Comparison of ENCODE assay signal across 25 cellular contexts in genomic region chr11:37502202-37502601, GRCh38.
DNase-seq lines count a peak whose midpoint lies in the region; ATAC-seq, FAIRE-seq and TF ChIP-seq lines count a peak whose summit lies in the region.
"Had no signal": no experiment of that assay in that cellular context is flagged by ENCODE, and none has a peak within 500 bp of the region (broad histone marks: within the 10 kb centered on the region; RNA-seq: fewer than 3 reads in every experiment).

No MANE protein-coding gene starts in this region.

- no peaks in the 10 kb centered on the region for H3K27me3 ChIP-seq in astrocyte (ENCODE audit: insufficient read depth, low read length)
- H3K27me3 ChIP-seq in right atrium auricular region: no peaks in the 10 kb centered on the region
- peaks cover 0 to 21% (median 0%) of the 10 kb centered on the region in 45 donors for H3K27me3 ChIP-seq in dorsolateral prefrontal cortex
- H3K27me3 ChIP-seq: brain microvascular endothelial cell, right lobe of liver, SJSA1 had no signal

- peaks cover 41% of the 10 kb centered on the region for H3K4me1 Mint-ChIP-seq in astrocyte (ENCODE audit: low read depth, unreplicated experiment)

- no peaks in the 10 kb centered on the region for H3K9me3 Mint-ChIP-seq in astrocyte (ENCODE audit: unreplicated experiment)

- H3K4me2 ChIP-seq in astrocyte (ENCODE audit: low read length): no peak overlapping the region

- DNase-seq in EL: peak; percentile 35
- no peak for DNase-seq in astrocyte (ENCODE audit: low read depth)
- peak; percentile 62 for DNase-seq in iris pigment epithelial cell (ENCODE audit: low read depth)
- no peak for DNase-seq in right atrium auricular region (ENCODE audit: low spot score)
- no peak for DNase-seq in left ventricle myocardium superior
- DNase-seq in dorsolateral prefrontal cortex: no peak
- DNase-seq in cerebellum (ENCODE audit: low spot score): no peak
- DNase-seq: activated CD4-positive, alpha-beta T cell treated with anti-CD3 and anti-CD28 coated beads, Interleukin-2, amount 50 U/mL, for 48 hours; activated effector memory CD4-positive, alpha-beta T cell treated with Interleukin-2 at 50 U/mL for 16 hours; brain microvascular endothelial cell; C1 segment of cervical spinal cord; cortex of kidney; Karpas-422; NCI-H1048; NCI-H2029; NCI-H345; right lobe of liver; substantia nigra had no signal

- no peaks in the 10 kb centered on the region for H4K20me1 ChIP-seq in astrocyte (ENCODE audit: insufficient read depth, low read length)

- H2AFZ ChIP-seq in astrocyte (ENCODE audit: low read depth, low read length): no peak overlapping the region
- H2AFZ ChIP-seq: parathyroid adenoma had no signal

- H3K27ac ChIP-seq in astrocyte (ENCODE audit: low read depth, low read length): no peak overlapping the region
- H3K27ac ChIP-seq in right atrium auricular region: no peak overlapping the region
- H3K27ac ChIP-seq in dorsolateral prefrontal cortex: no peak overlapping the region
- H3K27ac ChIP-seq: brain microvascular endothelial cell, parathyroid adenoma, right lobe of liver, SJSA1 had no signal

- H3K4me1 ChIP-seq in astrocyte (ENCODE audit: insufficient read depth, low read length) (peaks cover 37% of the 10 kb centered on the region), right atrium auricular region (no peaks in the 10 kb centered on the region)
- H3K4me1 ChIP-seq: parathyroid adenoma, right lobe of liver, SJSA1 had no signal

- no peak overlapping the region for H3K4me3 ChIP-seq in astrocyte (ENCODE audit: insufficient read depth, low read depth, low read length)
- H3K4me3 ChIP-seq in right atrium auricular region: no peak overlapping the region
- no peak overlapping the region for H3K4me3 ChIP-seq in dorsolateral prefrontal cortex
- H3K4me3 ChIP-seq: right lobe of liver, SJSA1 had no signal

- H3K27me3 Mint-ChIP-seq in astrocyte (ENCODE audit: low read depth, unreplicated experiment): no peaks in the 10 kb centered on the region

- intact Hi-C loops in left ventricle myocardium superior (cut with micrococcal nuclease) (no loop called here), dorsolateral prefrontal cortex (cut with DNase I) (no loop called here)

- H3K79me2 ChIP-seq in astrocyte (ENCODE audit: insufficient read depth, low read length): no peaks in the 10 kb centered on the region
- H3K79me2 ChIP-seq: parathyroid adenoma had no signal

- no peak overlapping the region for H3K4me3 Mint-ChIP-seq in astrocyte (ENCODE audit: unreplicated experiment)

- no peak for FAIRE-seq in astrocyte (lab: Jason Lieb, UNC)
- FAIRE-seq: GM18507, H1, HTR-8/SVneo had no signal

- no peak for TF ChIP-seq CTCF in astrocyte (IDR thresholded peaks at IDR 0.05; ENCODE audit: insufficient read depth, low read depth, low read length)
- TF ChIP-seq CTCF in right atrium auricular region (IDR thresholded peaks at IDR 0.05): no peak
- no peak for TF ChIP-seq CTCF in dorsolateral prefrontal cortex (IDR thresholded peaks at IDR 0.05 in 54 of 56, conservative IDR thresholded peaks at IDR 0.05 in 2 of 56; ENCODE audit: low read depth in 1 of 56, partially characterized antibody in 56 of 56)

- no peaks in the 10 kb centered on the region for H3K36me3 Mint-ChIP-seq in astrocyte (ENCODE audit: low read depth, unreplicated experiment)

- no peaks in the 10 kb centered on the region for H3K9me3 ChIP-seq in astrocyte (ENCODE audit: insufficient read depth, low read depth, low read length)
- H3K9me3 ChIP-seq in right atrium auricular region: no peaks in the 10 kb centered on the region
- H3K9me3 ChIP-seq: right lobe of liver, SJSA1 had no signal

- ATAC-seq in HG02885 (IDR thresholded peaks at IDR 0.05; ENCODE audit: poor library complexity, unreplicated experiment) (peak; percentile 19), left ventricle myocardium superior (no peak)
- ATAC-seq: Panc1 had no signal

- H3K9ac ChIP-seq in astrocyte (ENCODE audit: low read length): no peak overlapping the region
- H3K9ac ChIP-seq: parathyroid adenoma had no signal

- H3K36me3 ChIP-seq in astrocyte (ENCODE audit: insufficient read depth, low read length) (no peaks in the 10 kb centered on the region), right atrium auricular region (no peaks in the 10 kb centered on the region)
- H3K36me3 ChIP-seq: brain microvascular endothelial cell, right lobe of liver, SJSA1 had no signal

- H3K27ac Mint-ChIP-seq in astrocyte (ENCODE audit: unreplicated experiment): peak overlapping the region; percentile 37

Comparison
In these comparisons a context has a peak if more than half of its experiments do, and no peak if none do; other contexts are left out.
1. DNase-seq: peak in EL (single experiment) and iris pigment epithelial cell (single experiment); none in astrocyte (single experiment), right atrium auricular region (single experiment), left ventricle myocardium superior (single experiment), dorsolateral prefrontal cortex (0 of 10) and cerebellum (single experiment).